In genomic region chr12:10243803-10244520, GRCh38 we compare ENCODE assay signal across 8 cellular contexts. TPM values are rescaled to one million over a fixed set of nuclear protein-coding genes. Genes with fewer than 3 reads are reported as not detected.
DNase-seq lines count a peak whose midpoint lies in the region; ATAC-seq, FAIRE-seq and TF ChIP-seq lines count a peak whose summit lies in the region.

No MANE protein-coding gene starts in this region.

- FAIRE-seq in GM19239 (lab: Jason Lieb, UNC), result peak; percentile 90

- intact Hi-C loops in adrenal gland (cut with DNase I), result no loop called here
- intact Hi-C loops in head of caudate nucleus (cut with DNase I), result no loop called here

- H3K27me3 ChIP-seq in tibial nerve, result no peaks in the 10 kb centered on the region
- H3K27me3 ChIP-seq in adrenal gland, result no peaks in the 10 kb centered on the region

- H3K36me3 ChIP-seq in tibial nerve, result no peaks in the 10 kb centered on the region
- no peaks in the 10 kb centered on the region for H3K36me3 ChIP-seq in adrenal gland (replicated peaks in 1 of 2)

- no peak overlapping the region for H3K27ac ChIP-seq in tibial nerve
- H3K27ac ChIP-seq in adrenal gland, result no peak overlapping the region

- peak; percentile 89 for ATAC-seq in HG03095 (IDR thresholded peaks at IDR 0.05; ENCODE audit: unreplicated experiment)

- WGBS in tibial nerve, 2 donors, result 77 to 84% methylated on average over 12 of the region's 12 CpGs
- WGBS in adrenal gland, 4 donors, result 74 to 85% (median 78%) methylated on average over 12 of the region's 12 CpGs

- no peak for TF ChIP-seq POLR2A in tibial nerve (IDR thresholded peaks at IDR 0.05)
- TF ChIP-seq POLR2A in adrenal gland (IDR thresholded peaks at IDR 0.05), result no peak

- H3K4me1 ChIP-seq in tibial nerve (no peaks in the 10 kb centered on the region), adrenal gland (replicated peaks in 1 of 2) (no peaks in the 10 kb centered on the region)

- TF ChIP-seq EP300 in tibial nerve (IDR thresholded peaks at IDR 0.05), result no peak

- H3K9me3 ChIP-seq in tibial nerve (no peaks in the 10 kb centered on the region), adrenal gland (replicated peaks in 1 of 3) (no peaks in the 10 kb centered on the region)

- H3K4me3 ChIP-seq in tibial nerve (no peak overlapping the region), adrenal gland (peak overlapping the region in 1 of 4 donors; percentile 17)

- TF ChIP-seq CTCF in tibial nerve (IDR thresholded peaks at IDR 0.05) (no peak), adrenal gland (IDR thresholded peaks at IDR 0.05) (no peak)

- DNase-seq in AML-193 (lab: John Stamatoyannopoulos, UW) (peak; percentile 70 to 80), GM19239 (ENCODE audit: insufficient read length, low spot score) (peak; percentile 38), SKM-1 (lab: John Stamatoyannopoulos, UW; ENCODE audit: unreplicated experiment) (peak; percentile 20), tibial nerve (ENCODE audit: low spot score in 2 of 2) (no peak), adrenal gland (no peak), head of caudate nucleus (no peak), superior temporal gyrus (ENCODE audit: extremely low spot score) (no peak)

RNA-seq across cellular contexts. Expression of gene GABARAPL1, which starts 31.3 kb away (rescaled TPM):
- total RNA-seq in tibial nerve, result 100 to 1,000 TPM; 116 to 168 (median 160) TPM
- total RNA-seq in adrenal gland, result 100 to 1,000 TPM in 3 of 8 donors, 10 to 100 TPM in 5; 71.6 to 146 (median 89.4) TPM
- polyA plus RNA-seq in adrenal gland, result 100 to 1,000 TPM in 1 of 3 donors, 10 to 100 TPM in 2; 58.2 to 224 (median 58.9) TPM

Comparison
In these comparisons a context has a peak if more than half of its experiments do, and no peak if none do; other contexts are left out.
1. DNase-seq: peak in AML-193 (2 of 2), GM19239 (single experiment) and SKM-1 (single experiment); none in tibial nerve (0 of 2), adrenal gland (0 of 7), head of caudate nucleus (0 of 42) and superior temporal gyrus (single experiment).